ENCODE assay signal across 8 cellular contexts in the genomic region with DNA sequence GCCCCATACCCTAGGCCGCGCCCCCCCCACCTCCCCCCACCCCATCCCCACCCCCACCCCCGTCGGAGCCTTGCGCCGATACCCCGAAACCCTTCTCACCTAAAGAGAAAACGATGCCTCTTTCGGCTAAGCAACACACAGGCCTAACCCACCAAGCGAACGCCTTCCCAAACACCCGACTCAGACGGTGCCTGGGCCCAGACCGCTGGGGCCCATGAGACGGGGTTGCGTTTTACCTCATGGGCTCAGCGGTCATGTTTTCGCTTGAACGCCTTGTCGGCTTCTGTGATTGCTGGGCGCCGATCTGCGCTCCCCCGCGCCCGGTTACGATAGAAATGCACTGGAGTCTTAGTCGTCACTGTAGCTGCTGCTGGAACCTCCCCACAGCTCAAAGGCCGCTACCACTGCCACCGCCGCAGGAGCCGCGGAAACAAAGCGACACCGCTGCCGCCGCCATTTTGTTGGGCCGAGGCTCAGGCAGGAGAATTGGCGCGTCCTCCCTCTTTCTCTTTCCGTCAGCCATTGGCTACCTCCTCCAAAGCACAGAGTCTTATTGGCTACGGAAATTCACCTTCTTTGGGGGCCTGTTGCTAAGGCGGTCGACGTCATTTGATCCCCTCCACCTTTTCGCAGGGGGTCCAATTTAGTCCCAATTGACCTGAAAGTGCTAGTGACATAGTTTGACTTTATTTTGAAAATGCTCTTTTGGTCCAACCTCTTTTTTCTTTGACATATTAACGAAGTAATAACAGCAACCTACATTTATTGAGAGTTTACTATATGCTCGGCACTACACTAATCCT. TPM values are rescaled to one million over a fixed set of nuclear protein-coding genes. Genes with fewer than 3 reads are reported as not detected.
DNase-seq lines count a peak whose midpoint lies in the region; ATAC-seq, FAIRE-seq and TF ChIP-seq lines count a peak whose summit lies in the region.

A gene with protein sequence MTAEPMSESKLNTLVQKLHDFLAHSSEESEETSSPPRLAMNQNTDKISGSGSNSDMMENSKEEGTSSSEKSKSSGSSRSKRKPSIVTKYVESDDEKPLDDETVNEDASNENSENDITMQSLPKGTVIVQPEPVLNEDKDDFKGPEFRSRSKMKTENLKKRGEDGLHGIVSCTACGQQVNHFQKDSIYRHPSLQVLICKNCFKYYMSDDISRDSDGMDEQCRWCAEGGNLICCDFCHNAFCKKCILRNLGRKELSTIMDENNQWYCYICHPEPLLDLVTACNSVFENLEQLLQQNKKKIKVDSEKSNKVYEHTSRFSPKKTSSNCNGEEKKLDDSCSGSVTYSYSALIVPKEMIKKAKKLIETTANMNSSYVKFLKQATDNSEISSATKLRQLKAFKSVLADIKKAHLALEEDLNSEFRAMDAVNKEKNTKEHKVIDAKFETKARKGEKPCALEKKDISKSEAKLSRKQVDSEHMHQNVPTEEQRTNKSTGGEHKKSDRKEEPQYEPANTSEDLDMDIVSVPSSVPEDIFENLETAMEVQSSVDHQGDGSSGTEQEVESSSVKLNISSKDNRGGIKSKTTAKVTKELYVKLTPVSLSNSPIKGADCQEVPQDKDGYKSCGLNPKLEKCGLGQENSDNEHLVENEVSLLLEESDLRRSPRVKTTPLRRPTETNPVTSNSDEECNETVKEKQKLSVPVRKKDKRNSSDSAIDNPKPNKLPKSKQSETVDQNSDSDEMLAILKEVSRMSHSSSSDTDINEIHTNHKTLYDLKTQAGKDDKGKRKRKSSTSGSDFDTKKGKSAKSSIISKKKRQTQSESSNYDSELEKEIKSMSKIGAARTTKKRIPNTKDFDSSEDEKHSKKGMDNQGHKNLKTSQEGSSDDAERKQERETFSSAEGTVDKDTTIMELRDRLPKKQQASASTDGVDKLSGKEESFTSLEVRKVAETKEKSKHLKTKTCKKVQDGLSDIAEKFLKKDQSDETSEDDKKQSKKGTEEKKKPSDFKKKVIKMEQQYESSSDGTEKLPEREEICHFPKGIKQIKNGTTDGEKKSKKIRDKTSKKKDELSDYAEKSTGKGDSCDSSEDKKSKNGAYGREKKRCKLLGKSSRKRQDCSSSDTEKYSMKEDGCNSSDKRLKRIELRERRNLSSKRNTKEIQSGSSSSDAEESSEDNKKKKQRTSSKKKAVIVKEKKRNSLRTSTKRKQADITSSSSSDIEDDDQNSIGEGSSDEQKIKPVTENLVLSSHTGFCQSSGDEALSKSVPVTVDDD (N-terminal part only) (minus strand): TSS at position 471 of the 803 bp plus-strand sequence. CDS start 215 bp downstream, at position 256.

- CTCF ChIA-PET in activated B cell treated with CpG ODN at 0.5 μM for 24 hours (lab: Charles Lee): no interaction called here

- peak within 1 kb of the TSS; percentile 100 for H3K27ac Mint-ChIP-seq in activated B cell treated with CpG ODN at 0.5 μM for 24 hours

- peak; percentile 89 for ATAC-seq in GM18858 (IDR thresholded peaks at IDR 0.05; ENCODE audit: unreplicated experiment)
- peak; percentile 92 for ATAC-seq in HG03103 (IDR thresholded peaks at IDR 0.05; ENCODE audit: low read depth, unreplicated experiment)
- ATAC-seq in activated B cell treated with CpG ODN at 0.5 μM for 24 hours (ENCODE audit: low read depth): peak; percentile 95

- H3K27me3 Mint-ChIP-seq in activated B cell treated with CpG ODN at 0.5 μM for 24 hours: no peaks in the 10 kb centered on the region

- H3K4me3 Mint-ChIP-seq in activated B cell treated with CpG ODN at 0.5 μM for 24 hours: peak within 1 kb of the TSS; percentile 99

- intact Hi-C loops in activated B cell treated with CpG ODN at 0.5 μM for 24 hours (cut with micrococcal nuclease): loop anchor here (1.0 to 10.0 kb wide), 7 partner anchors 39 to 1361 kb away; a partner anchor contains a TSS

- H3K27ac ChIP-seq in caudate nucleus (ENCODE audit: low read depth, low read length): peak within 1 kb of the TSS; percentile 94

- TF ChIP-seq CTCF in activated B cell treated with CpG ODN at 0.5 μM for 24 hours (IDR thresholded peaks at IDR 0.05): no peak

- DNase-seq in NCI-H2196 treated with DMSO at 0.1 percent for 48 hours (lab: John Stamatoyannopoulos, UW; ENCODE audit: unreplicated experiment) (peak; percentile 56), activated B cell treated with CpG ODN at 0.5 μM for 24 hours (peak; percentile 50), caudate nucleus (lab: John Stamatoyannopoulos, UW) (peak in 60 of 61 donors; percentile 1 to 83 (median 50)), iris pigment epithelial cell (ENCODE audit: low read depth) (peak; percentile 79)
- peak; percentile 45 to 52 for DNase-seq in stimulated activated CD4-positive, alpha-beta T cell treated with anti-CD3 and anti-CD28 coated beads, Interleukin-12 subunit alpha, Interleukin-12 subunit beta, amount 100 ng/mL, for 24 hours (ENCODE audit: low read depth in 2 of 2)

- POLR2A ChIA-PET in activated B cell treated with CpG ODN at 0.5 μM for 24 hours (lab: Charles Lee): interaction anchor here (0.6 to 1.0 kb wide), 3 partner anchors 26 to 113 kb away, joined by 3 to 8 read pairs (median 7); a partner anchor contains a TSS

- peaks cover 8% of the 10 kb centered on the region for H3K36me3 Mint-ChIP-seq in activated B cell treated with CpG ODN at 0.5 μM for 24 hours (ENCODE audit: low read depth)

- FAIRE-seq in A204.1 (lab: Jason Lieb, UNC): peak; percentile 60

- H3K4me1 Mint-ChIP-seq in activated B cell treated with CpG ODN at 0.5 μM for 24 hours: peaks cover 33% of the 10 kb centered on the region

- no peaks in the 10 kb centered on the region for H3K9me3 Mint-ChIP-seq in activated B cell treated with CpG ODN at 0.5 μM for 24 hours

RNA-seq across cellular contexts. Expression of the gene that starts here (rescaled TPM):
- total RNA-seq in activated B cell treated with CpG ODN at 0.5 μM for 24 hours: 114 and 120 TPM in 2 replicates

Comparison
In these comparisons a context has a peak if more than half of its experiments do, and no peak if none do; other contexts are left out.
1. Peak in every context shown above with its lines: DNase-seq, ATAC-seq and H3K27ac ChIP-seq.